Comparison of ENCODE assay signal across 1 cellular context in the genomic region with DNA sequence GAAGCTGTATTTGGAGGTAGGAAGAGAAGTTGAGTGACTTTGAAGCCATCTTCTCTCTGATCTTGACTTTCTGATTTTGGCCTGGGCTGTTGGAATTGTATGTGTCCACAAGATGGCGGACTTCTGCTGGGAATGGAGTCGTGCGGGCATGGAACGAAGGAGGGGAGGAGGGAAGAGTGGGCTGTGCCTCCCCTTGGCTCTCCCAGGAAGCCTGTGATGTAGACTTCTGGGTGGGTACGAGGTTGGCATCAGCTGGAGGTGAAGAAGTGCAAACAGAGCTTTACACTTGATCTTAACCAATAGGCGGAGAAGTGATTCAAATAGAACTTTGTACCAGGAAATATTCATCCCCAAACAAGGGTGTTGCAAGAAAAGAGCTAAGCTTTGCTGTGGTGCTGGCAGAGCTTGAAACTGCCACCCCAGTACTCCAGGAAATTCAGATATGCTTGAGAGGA.
TF ChIP-seq lines count a peak whose summit lies in the region.

No MANE protein-coding gene starts in this region.

TF ChIP-seq in neural cell, 6 proteins besides CTCF, POLR2A, EP300 and RAD21:
- peak; percentile 98 for TF ChIP-seq SMC3 (conservative IDR thresholded peaks at IDR 0.05; ENCODE audit: poor library complexity)
- TF ChIP-seq, protein P1, sequence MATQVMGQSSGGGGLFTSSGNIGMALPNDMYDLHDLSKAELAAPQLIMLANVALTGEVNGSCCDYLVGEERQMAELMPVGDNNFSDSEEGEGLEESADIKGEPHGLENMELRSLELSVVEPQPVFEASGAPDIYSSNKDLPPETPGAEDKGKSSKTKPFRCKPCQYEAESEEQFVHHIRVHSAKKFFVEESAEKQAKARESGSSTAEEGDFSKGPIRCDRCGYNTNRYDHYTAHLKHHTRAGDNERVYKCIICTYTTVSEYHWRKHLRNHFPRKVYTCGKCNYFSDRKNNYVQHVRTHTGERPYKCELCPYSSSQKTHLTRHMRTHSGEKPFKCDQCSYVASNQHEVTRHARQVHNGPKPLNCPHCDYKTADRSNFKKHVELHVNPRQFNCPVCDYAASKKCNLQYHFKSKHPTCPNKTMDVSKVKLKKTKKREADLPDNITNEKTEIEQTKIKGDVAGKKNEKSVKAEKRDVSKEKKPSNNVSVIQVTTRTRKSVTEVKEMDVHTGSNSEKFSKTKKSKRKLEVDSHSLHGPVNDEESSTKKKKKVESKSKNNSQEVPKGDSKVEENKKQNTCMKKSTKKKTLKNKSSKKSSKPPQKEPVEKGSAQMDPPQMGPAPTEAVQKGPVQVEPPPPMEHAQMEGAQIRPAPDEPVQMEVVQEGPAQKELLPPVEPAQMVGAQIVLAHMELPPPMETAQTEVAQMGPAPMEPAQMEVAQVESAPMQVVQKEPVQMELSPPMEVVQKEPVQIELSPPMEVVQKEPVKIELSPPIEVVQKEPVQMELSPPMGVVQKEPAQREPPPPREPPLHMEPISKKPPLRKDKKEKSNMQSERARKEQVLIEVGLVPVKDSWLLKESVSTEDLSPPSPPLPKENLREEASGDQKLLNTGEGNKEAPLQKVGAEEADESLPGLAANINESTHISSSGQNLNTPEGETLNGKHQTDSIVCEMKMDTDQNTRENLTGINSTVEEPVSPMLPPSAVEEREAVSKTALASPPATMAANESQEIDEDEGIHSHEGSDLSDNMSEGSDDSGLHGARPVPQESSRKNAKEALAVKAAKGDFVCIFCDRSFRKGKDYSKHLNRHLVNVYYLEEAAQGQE (IDR thresholded peaks at IDR 0.05; ENCODE audit: borderline replicate concordance), result no peak
